In genomic region chr9:87197349-87198130, GRCh38 we compare ENCODE assay signal across 22 cellular contexts.
"Had no signal": no experiment of that assay in that cellular context is flagged by ENCODE, and none has a peak within 500 bp of the region (broad histone marks: within the 10 kb centered on the region; RNA-seq: fewer than 3 reads in every experiment).

No MANE protein-coding gene starts in this region.

- DNase-seq: activated CD4-positive, alpha-beta T cell treated with anti-CD3 and anti-CD28 coated beads, Interleukin-2, amount 10 ng/mL, durations not matched to agents 7 days and 5 days; activated CD4-positive, CD25-positive, alpha-beta regulatory T cell treated with anti-CD3 and anti-CD28 coated beads, Interleukin-2, amount 50 U/mL, for 72 hours; activated CD8-positive, alpha-beta memory T cell treated with anti-CD3 and anti-CD28 coated beads, Interleukin-2, amount 10 ng/mL, durations not matched to agents 7 days and 5 days; activated CD8-positive, alpha-beta T cell treated with anti-CD3 and anti-CD28 coated beads for 36 hours; activated gamma-delta T cell treated with Interleukin-2 at 50 U/mL for 16 hours; adrenal gland; cerebellar nuclear complex; cortex of kidney; endodermal cell; kidney; left lung; midbrain; nephron progenitor cell; nucleus accumbens; SJCRH30; stimulated activated CD4-positive, alpha-beta T cell treated with anti-CD3 and anti-CD28 coated beads, Interleukin-12 subunit alpha, Interleukin-12 subunit beta, amount 100 ng/mL, for 4 hours; stomach; T-helper 1 cell; upper lobe of left lung; WERI-Rb-1 had no signal

- H3K4me1 ChIP-seq: adrenal gland, left lung had no signal

- H3K27ac ChIP-seq: adrenal gland, epithelial cell of prostate, left lung, SJCRH30, stomach, upper lobe of left lung, WERI-Rb-1 had no signal

- H3K4me3 ChIP-seq: adrenal gland, left lung, lung, SJCRH30, stomach, upper lobe of left lung had no signal

- H3K27me3 ChIP-seq: adrenal gland, SJCRH30, upper lobe of left lung had no signal

- H3K36me3 ChIP-seq: adrenal gland, left lung, SJCRH30, stomach, upper lobe of left lung, WERI-Rb-1 had no signal

- ATAC-seq: activated CD8-positive, alpha-beta memory T cell treated with anti-CD3 and anti-CD28 coated beads, Interleukin-2, amount 10 ng/mL, durations not matched to agents 7 days and 5 days; activated CD8-positive, alpha-beta T cell treated with anti-CD3 and anti-CD28 coated beads for 36 hours; left lung had no signal

- H3K9me3 ChIP-seq: adrenal gland, left lung, SJCRH30, stomach, upper lobe of left lung had no signal
